In the genomic region with DNA sequence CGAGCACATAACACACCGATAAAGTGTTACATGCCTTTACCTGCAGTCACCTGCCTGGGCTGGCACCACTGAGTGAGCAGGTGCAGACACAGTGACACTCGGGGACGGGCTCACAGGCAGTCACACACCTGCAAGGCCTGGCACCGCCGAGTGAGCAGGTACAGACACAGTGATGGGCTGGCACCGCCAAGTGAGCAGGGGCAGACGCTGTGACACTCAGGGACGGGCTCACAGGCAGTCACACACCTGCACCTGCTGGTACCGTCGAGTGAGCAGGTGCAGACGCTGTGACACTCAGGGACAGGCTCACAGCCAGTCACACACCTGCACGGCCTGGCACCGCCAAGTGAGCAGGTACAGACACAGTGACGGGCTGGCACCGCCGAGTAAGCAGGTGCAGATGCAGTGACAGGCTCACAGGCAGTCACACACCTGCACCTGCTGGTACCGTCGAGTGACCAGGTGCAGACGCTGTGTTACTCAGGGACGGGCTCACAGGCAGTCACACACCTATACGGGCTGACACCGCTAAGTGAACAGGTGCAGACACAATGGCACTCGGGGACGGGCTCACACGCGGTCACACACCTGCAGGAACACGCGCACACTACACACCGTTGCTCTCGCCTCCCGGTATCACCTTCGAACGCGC, we compare ENCODE assay signal across 1 cellular context.
TF ChIP-seq lines count a peak whose summit lies in the region.

No MANE protein-coding gene starts in this region.

TF ChIP-seq in H1, 55 proteins besides CTCF, POLR2A, EP300 and RAD21:
- TF ChIP-seq EGR1 (IDR thresholded peaks at IDR 0.05; ENCODE audit: borderline replicate concordance, low read depth, low read length), result no peak
- no peak for TF ChIP-seq RBBP5 (IDR thresholded peaks at IDR 0.05; ENCODE audit: borderline replicate concordance, low read depth, low read length)
- TF ChIP-seq ZNF274 (IDR thresholded peaks at IDR 0.05; ENCODE audit: borderline replicate concordance, extremely low read depth, low read length), result no peak
- no peak for TF ChIP-seq GABPA (IDR thresholded peaks at IDR 0.05; ENCODE audit: borderline replicate concordance, insufficient read depth, low read length)
- no peak for TF ChIP-seq GTF2F1 (IDR thresholded peaks at IDR 0.05; ENCODE audit: borderline replicate concordance, low read depth, low read length)
- no peak for TF ChIP-seq TAF7 (optimal IDR thresholded peaks at IDR 0.05; ENCODE audit: borderline replicate concordance, low read depth, low read length)
- TF ChIP-seq BCL11A (IDR thresholded peaks at IDR 0.05; ENCODE audit: low read depth in 2 of 2, low read length in 2 of 2), result no peak
- no peak for TF ChIP-seq FOSL1 (IDR thresholded peaks at IDR 0.05; ENCODE audit: insufficient read depth, low read depth, low read length)
- no peak for TF ChIP-seq POLR2AphosphoS5 (IDR thresholded peaks at IDR 0.05; ENCODE audit: low read depth, low read length)
- no peak for TF ChIP-seq RXRA (IDR thresholded peaks at IDR 0.05; ENCODE audit: insufficient read depth, low read depth, low read length)
- no peak for TF ChIP-seq HDAC2 (IDR thresholded peaks at IDR 0.05; ENCODE audit: borderline replicate concordance in 1 of 2, low read depth in 2 of 2, low read length in 2 of 2)
- no peak for TF ChIP-seq CTBP2 (IDR thresholded peaks at IDR 0.05; ENCODE audit: borderline replicate concordance, insufficient read depth, insufficient read length, low read length)
- TF ChIP-seq, protein P1, sequence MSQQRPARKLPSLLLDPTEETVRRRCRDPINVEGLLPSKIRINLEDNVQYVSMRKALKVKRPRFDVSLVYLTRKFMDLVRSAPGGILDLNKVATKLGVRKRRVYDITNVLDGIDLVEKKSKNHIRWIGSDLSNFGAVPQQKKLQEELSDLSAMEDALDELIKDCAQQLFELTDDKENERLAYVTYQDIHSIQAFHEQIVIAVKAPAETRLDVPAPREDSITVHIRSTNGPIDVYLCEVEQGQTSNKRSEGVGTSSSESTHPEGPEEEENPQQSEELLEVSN (IDR thresholded peaks at IDR 0.05), result no peak
- no peak for TF ChIP-seq CREB1 (IDR thresholded peaks at IDR 0.05)
- no peak for TF ChIP-seq SP2 (IDR thresholded peaks at IDR 0.05; ENCODE audit: low read length)
- TF ChIP-seq SIRT6 (IDR thresholded peaks at IDR 0.05; ENCODE audit: low read length), result no peak
